In the genomic region with DNA sequence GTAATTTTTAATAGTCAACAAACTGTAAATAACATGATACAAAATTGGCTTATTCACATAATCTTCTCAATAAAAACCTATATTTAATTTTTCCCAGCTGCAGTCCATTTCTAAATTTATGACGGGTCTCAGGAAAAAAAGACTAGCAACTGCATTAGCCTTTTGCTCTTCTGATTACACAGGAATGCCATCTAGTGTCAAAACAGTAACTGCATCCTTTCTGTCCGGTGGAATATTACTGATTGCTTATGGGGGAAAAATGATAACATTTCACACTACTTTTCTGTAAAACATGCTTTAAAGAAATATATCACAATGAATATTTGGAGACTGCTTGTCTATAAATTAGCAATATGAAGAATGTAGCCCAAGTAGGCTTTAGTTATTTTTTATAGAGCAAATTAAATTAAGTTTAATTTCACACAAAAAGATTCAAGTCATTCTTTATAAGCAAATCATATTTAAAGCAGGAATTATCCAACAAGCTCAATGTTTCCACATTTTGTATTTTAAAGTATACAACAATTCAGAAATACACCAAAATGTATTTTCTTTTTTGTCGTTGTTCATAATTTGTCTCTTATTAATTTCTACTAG, we compare ENCODE assay signal across 8 cellular contexts.
DNase-seq lines count a peak whose midpoint lies in the region; ATAC-seq, FAIRE-seq and TF ChIP-seq lines count a peak whose summit lies in the region.

No MANE protein-coding gene starts in this region.

- TF ChIP-seq POLR2A in GM12891 (IDR thresholded peaks at IDR 0.05; ENCODE audit: low read depth, low read length) (no peak), vagina (IDR thresholded peaks at IDR 0.05) (no peak)

- H3K27ac ChIP-seq in vagina = no peak overlapping the region

- no peak for ATAC-seq in HG02970 (IDR thresholded peaks at IDR 0.05; ENCODE audit: low FRiP score, unreplicated experiment)

- no peaks in the 10 kb centered on the region for H3K36me3 ChIP-seq in vagina

- no peak overlapping the region for H3K4me3 ChIP-seq in vagina

- FAIRE-seq in RCC 7860 (lab: Jason Lieb, UNC) = no peak
- FAIRE-seq in GM12891 (lab: Jason Lieb, UNC) = no peak

- intact Hi-C loops in vagina (cut with DNase I) = no loop called here

- no peak for TF ChIP-seq CTCF in vagina (IDR thresholded peaks at IDR 0.05)

- no peaks in the 10 kb centered on the region for H3K9me3 ChIP-seq in vagina

- no peaks in the 10 kb centered on the region for H3K27me3 ChIP-seq in vagina

- DNase-seq in AG08395 (ENCODE audit: low spot score) (peak; percentile 18), HT1080 (ENCODE audit: low read depth) (peak; percentile 39), RCC 7860 (ENCODE audit: low spot score) (peak; percentile 30), glomerular visceral epithelial cell (ENCODE audit: extremely low spot score) (peak; percentile 36), GM12891 (ENCODE audit: insufficient read length, low spot score) (no peak), vagina (ENCODE audit: extremely low spot score in 2 of 2) (no peak)
- DNase-seq in activated effector memory CD4-positive, alpha-beta T cell treated with Interleukin-2 at 50 U/mL for 16 hours = no peak

- no peaks in the 10 kb centered on the region for H3K4me1 ChIP-seq in vagina

TF ChIP-seq in GM12891, 5 proteins besides CTCF, POLR2A, EP300 and RAD21:
- TF ChIP-seq POU2F2 (IDR thresholded peaks at IDR 0.05; ENCODE audit: low read depth, low read length) (no peak), TAF1 (IDR thresholded peaks at IDR 0.05; ENCODE audit: low read depth, low read length) (no peak), POLR2AphosphoS5 (IDR thresholded peaks at IDR 0.05; ENCODE audit: low read depth, low read length) (no peak), PAX5 (IDR thresholded peaks at IDR 0.05; ENCODE audit: insufficient read depth, low read length, severe bottlenecking) (no peak), SPI1 (IDR thresholded peaks at IDR 0.05; ENCODE audit: low read depth, low read length) (no peak)

Comparison
In these comparisons a context has a peak if more than half of its experiments do, and no peak if none do; other contexts are left out.
1. DNase-seq: peak in AG08395 (single experiment), HT1080 (single experiment), RCC 7860 (single experiment) and glomerular visceral epithelial cell (single experiment); none in GM12891 (single experiment), vagina (0 of 2) and activated effector memory CD4-positive, alpha-beta T cell treated with Interleukin-2 at 50 U/mL for 16 hours (single experiment).